ENCODE assay signal across 15 cellular contexts in genomic region chr4:184669251-184669650, GRCh38. TPM values are rescaled to one million over a fixed set of nuclear protein-coding genes. Genes with fewer than 3 reads are reported as not detected.
A peak's percentile ranks its signal among the peaks of the same experiment; 100 is the strongest.
DNase-seq lines count a peak whose midpoint lies in the region; ATAC-seq and TF ChIP-seq lines count a peak whose summit lies in the region.
"Had no signal": no experiment of that assay in that cellular context is flagged by ENCODE, and none has a peak within 500 bp of the region (broad histone marks: within the 10 kb centered on the region; RNA-seq: fewer than 3 reads in every experiment).

No MANE protein-coding gene starts in this region.

- TF ChIP-seq CTCF in MCF 10A (IDR thresholded peaks at IDR 0.05; ENCODE audit: unreplicated experiment) (no peak), mammary epithelial cell (conservative IDR thresholded peaks at IDR 0.05 in 1 of 2, IDR thresholded peaks at IDR 0.05 in 1 of 2; ENCODE audit: extremely low read depth in 1 of 2, insufficient read depth in 1 of 2, low read depth in 1 of 2, low read length in 2 of 2) (no peak), smooth muscle cell (IDR thresholded peaks at IDR 0.05; ENCODE audit: borderline replicate concordance, insufficient read depth, poor library complexity, severe bottlenecking) (no peak), mucosa of descending colon (IDR thresholded peaks at IDR 0.05) (no peak)

- BruUV-seq in MCF 10A (replicated peaks; lab: Mats Ljungman, UMichigan) (no TSS peak), mammary epithelial cell (replicated peaks; lab: Mats Ljungman, UMichigan) (no TSS peak)

- H3K36me3 Mint-ChIP-seq in MCF 10A (ENCODE audit: insufficient read depth, unreplicated experiment), result peaks cover 69% of the 10 kb centered on the region

- H3K4me3 ChIP-seq in mammary epithelial cell (replicated peaks in 1 of 3; ENCODE audit: insufficient read depth in 1 of 3, low read depth in 2 of 3, low read length in 3 of 3) (no peak overlapping the region), smooth muscle cell (no peak overlapping the region), mucosa of descending colon (no peak overlapping the region)

- H3K27ac Mint-ChIP-seq in MCF 10A (ENCODE audit: low read depth, unreplicated experiment), result peak overlapping the region; percentile 22

- intact Hi-C loops in MCF 10A (cut with micrococcal nuclease), result no loop called here
- intact Hi-C loops in mammary epithelial cell (cut with micrococcal nuclease), result no loop called here
- intact Hi-C loops in mucosa of descending colon (cut with DNase I, micrococcal nuclease), result no loop called here

- H3K27me3 ChIP-seq in mammary epithelial cell (ENCODE audit: insufficient read depth, low read length) (no peaks in the 10 kb centered on the region), smooth muscle cell (ENCODE audit: low read depth) (no peaks in the 10 kb centered on the region)

- H4K20me1 ChIP-seq in mammary epithelial cell (ENCODE audit: insufficient read depth, low read length), result no peaks in the 10 kb centered on the region
- no peaks in the 10 kb centered on the region for H4K20me1 ChIP-seq in smooth muscle cell (ENCODE audit: low read depth)

- no peaks in the 10 kb centered on the region for H3F3A ChIP-seq in smooth muscle cell (ENCODE audit: low read depth)

- no peaks in the 10 kb centered on the region for H3K9me3 Mint-ChIP-seq in MCF 10A (ENCODE audit: unreplicated experiment)

- POLR2A ChIA-PET in MCF 10A (lab: Yijun Ruan, JAX), result interaction anchor here (0.7 kb wide), 1 partner anchor 20 kb away, joined by 3 read pairs; the partner anchor contains the start of gene PRIMPOL

- H2AFZ ChIP-seq in mammary epithelial cell (ENCODE audit: low read depth, low read length) (no peak overlapping the region), smooth muscle cell (ENCODE audit: low read depth) (no peak overlapping the region)

- H3K4me1 ChIP-seq in mammary epithelial cell (ENCODE audit: insufficient read depth, low read length), result peaks cover 7% of the 10 kb centered on the region
- no peaks in the 10 kb centered on the region for H3K4me1 ChIP-seq in smooth muscle cell (ENCODE audit: low read depth)
- peaks cover 6% of the 10 kb centered on the region for H3K4me1 ChIP-seq in mucosa of descending colon (ENCODE audit: low read depth)

- in situ Hi-C loops in mammary epithelial cell (cut with MboI; ENCODE audit: low sequenced_read_pairs in 2 of 2), result no loop called here

- WGBS in mammary epithelial cell (ENCODE audit: low coverage, missing lambda C conversion rate), result 86% methylated on average over 7 of the region's 7 CpGs
- 93% methylated on average over 7 of the region's 7 CpGs for WGBS in smooth muscle cell (ENCODE audit: low lambda C conversion rate)

- peak; percentile 10 for DNase-seq in DMS 273 (lab: John Stamatoyannopoulos, UW; ENCODE audit: unreplicated experiment)
- DNase-seq in DMS 273 treated with DMSO at 0.1 percent for 48 hours (lab: John Stamatoyannopoulos, UW), result no peak
- no peak for DNase-seq in MCF 10A (ENCODE audit: unreplicated experiment)
- no peak for DNase-seq in mammary epithelial cell
- peak; percentile 6 for DNase-seq in midbrain (lab: John Stamatoyannopoulos, UW)
- no peak for DNase-seq in glomerular visceral epithelial cell (ENCODE audit: extremely low spot score)
- DNase-seq in smooth muscle cell (lab: John Stamatoyannopoulos, UW; ENCODE audit: unreplicated experiment), result no peak
- no peak for DNase-seq in mucosa of descending colon
- DNase-seq: activated CD4-positive, CD25-positive, alpha-beta regulatory T cell treated with anti-CD3 and anti-CD28 coated beads, Interleukin-2, amount 50 U/mL, for 72 hours; activated T-cell treated with anti-CD3 and anti-CD28 coated beads, Interleukin-2, amount 50 U/mL, for 1 hour; central memory CD4-positive, alpha-beta T cell; NCI-H526 treated with DMSO at 0.1 percent for 48 hours; SIG-M5; stimulated activated CD8-positive, alpha-beta memory T cell treated with anti-CD3 and anti-CD28 coated beads, Interleukin-4, amount 100 ng/mL, for 48 hours had no signal

- no peaks in the 10 kb centered on the region for H3K4me1 Mint-ChIP-seq in MCF 10A (ENCODE audit: insufficient read depth, unreplicated experiment)

- H3K9ac ChIP-seq in mammary epithelial cell (ENCODE audit: insufficient read depth, low read length), result no peak overlapping the region
- H3K9ac ChIP-seq in smooth muscle cell (ENCODE audit: low read depth), result no peak overlapping the region

- H3K79me2 ChIP-seq in mammary epithelial cell (ENCODE audit: insufficient read depth, low read length), result no peaks in the 10 kb centered on the region
- H3K79me2 ChIP-seq in smooth muscle cell (ENCODE audit: low read depth), result no peaks in the 10 kb centered on the region

- H3K9me3 ChIP-seq in mammary epithelial cell (replicated peaks; ENCODE audit: insufficient read depth, low read length) (no peaks in the 10 kb centered on the region), smooth muscle cell (replicated peaks; ENCODE audit: low read depth) (no peaks in the 10 kb centered on the region), mucosa of descending colon (no peaks in the 10 kb centered on the region)

- CTCF ChIA-PET in MCF 10A (lab: Yijun Ruan, JAX) (interaction anchor here (0.7 to 0.8 kb wide), 2 partner anchors 10 to 194 kb away, joined by 3 read pairs; no protein-coding TSS in a partner anchor), mammary epithelial cell (lab: Charles Lee; ENCODE audit: low non-redundant PET) (no interaction called here)

- ATAC-seq in mucosa of descending colon, result no peak

- no peak overlapping the region for H3K4me3 Mint-ChIP-seq in MCF 10A (ENCODE audit: unreplicated experiment)

- no peak overlapping the region for H3K27ac ChIP-seq in mammary epithelial cell (ENCODE audit: insufficient read depth, low read depth, low read length)
- H3K27ac ChIP-seq in smooth muscle cell (ENCODE audit: low read depth), result no peak overlapping the region
- H3K27ac ChIP-seq: 22Rv1 had no signal

- no peak overlapping the region for H3K4me2 ChIP-seq in mammary epithelial cell (ENCODE audit: insufficient read depth, low read depth, low read length)
- H3K4me2 ChIP-seq in smooth muscle cell, result no peak overlapping the region

- H3K27me3 Mint-ChIP-seq in MCF 10A (ENCODE audit: insufficient read depth, unreplicated experiment), result no peaks in the 10 kb centered on the region

- peaks cover 7% of the 10 kb centered on the region for H3K36me3 ChIP-seq in mammary epithelial cell (ENCODE audit: insufficient read depth, low read length)
- no peaks in the 10 kb centered on the region for H3K36me3 ChIP-seq in smooth muscle cell (ENCODE audit: low read depth)
- no peaks in the 10 kb centered on the region for H3K36me3 ChIP-seq in mucosa of descending colon (ENCODE audit: low read depth)

- dilution Hi-C loops in mammary epithelial cell (cut with HindIII; ENCODE audit: low sequenced_read_pairs), result no loop called here

RNA-seq across cellular contexts. Expression of gene PRIMPOL, which starts 19.7 kb away (rescaled TPM):
- total RNA-seq in MCF 10A (2022), result 19.2 and 20.7 TPM in 2 replicates
- 10 to 100 TPM in 1 of 2 donors, 1 to 10 TPM in 1; 8.0 to 19.9 TPM for total RNA-seq in mammary epithelial cell
- 10.3 TPM for polyA plus RNA-seq in mammary epithelial cell
- 7.3 TPM for polyA minus RNA-seq in mammary epithelial cell
- total RNA-seq in smooth muscle cell, result 15.4 and 21.6 TPM in 2 replicates
- polyA plus RNA-seq in smooth muscle cell, result 7.5 and 8.3 TPM in 2 replicates
- total RNA-seq in mucosa of descending colon, result 10 to 100 TPM; 17.1 to 22.5 (median 21.7) TPM

RNA-seq across cellular contexts. Expression of gene CASP3, which starts 20.0 kb away (rescaled TPM):
- 27.4 and 28.6 TPM in 2 replicates for total RNA-seq in MCF 10A (2022)
- 10 to 100 TPM; 34.2 to 43.0 TPM for total RNA-seq in mammary epithelial cell
- polyA plus RNA-seq in mammary epithelial cell, result 18.9 TPM
- polyA minus RNA-seq in mammary epithelial cell, result 9.7 TPM
- total RNA-seq in smooth muscle cell, result 48.5 and 49.5 TPM in 2 replicates
- polyA plus RNA-seq in smooth muscle cell, result 29.1 and 35.7 TPM in 2 replicates
- total RNA-seq in mucosa of descending colon, result 10 to 100 TPM; 29.7 to 48.6 (median 37.8) TPM

Comparison
In these comparisons a context has a peak if more than half of its experiments do, and no peak if none do; other contexts are left out.
1. DNase-seq: peak in DMS 273 (single experiment) and midbrain (single experiment); none in DMS 273 treated with DMSO at 0.1 percent for 48 hours (single experiment), MCF 10A (single experiment), mammary epithelial cell (single experiment), glomerular visceral epithelial cell (single experiment), smooth muscle cell (single experiment) and mucosa of descending colon (0 of 3).